Comparison of ENCODE assay signal across 1 cellular context in genomic region chr3:58009749-58010535, GRCh38.
TF ChIP-seq lines count a peak whose summit lies in the region.

No MANE protein-coding gene starts in this region.

TF ChIP-seq in HepG2, 621 proteins besides CTCF, POLR2A, EP300 and RAD21 (continued from another document and continues in another):
- TF ChIP-seq TFDP1 (CRISPR knock-in tag; IDR thresholded peaks at IDR 0.05; ENCODE audit: borderline replicate concordance) (0 out of 2 replicates have a peak, but pooled peaks have one; percentile 16), ZNF367 (CRISPR knock-in tag; IDR thresholded peaks at IDR 0.05; ENCODE audit: borderline replicate concordance) (no peak), SETDB1 (CRISPR knock-in tag; IDR thresholded peaks at IDR 0.05; ENCODE audit: borderline replicate concordance) (no peak), ZNF639 (CRISPR knock-in tag; conservative IDR thresholded peaks at IDR 0.05) (no peak), PHF5A (CRISPR knock-in tag; IDR thresholded peaks at IDR 0.05; ENCODE audit: low read depth, unreplicated experiment) (no peak), PAF1 (CRISPR knock-in tag; IDR thresholded peaks at IDR 0.05) (no peak), ATM (IDR thresholded peaks at IDR 0.05; ENCODE audit: borderline replicate concordance) (no peak), RBM22 (optimal IDR thresholded peaks at IDR 0.05; ENCODE audit: low read length) (no peak), ZNF687 (CRISPR knock-in tag; IDR thresholded peaks at IDR 0.05) (peak; percentile 46), ATF7-NPFF (CRISPR knock-in tag; IDR thresholded peaks at IDR 0.05; ENCODE audit: low read depth) (no peak), NFE2L1 (CRISPR knock-in tag; IDR thresholded peaks at IDR 0.05; ENCODE audit: borderline replicate concordance) (no peak), RORA (CRISPR knock-in tag; IDR thresholded peaks at IDR 0.05) (no peak), MYNN (CRISPR knock-in tag; IDR thresholded peaks at IDR 0.05; ENCODE audit: low read depth) (no peak), HIC2 (CRISPR knock-in tag; IDR thresholded peaks at IDR 0.05; ENCODE audit: low read depth) (no peak), CREB1 (IDR thresholded peaks at IDR 0.05) (no peak), CREB1 (CRISPR knock-in tag; IDR thresholded peaks at IDR 0.05) (no peak), MTA1 (CRISPR knock-in tag; IDR thresholded peaks at IDR 0.05; ENCODE audit: borderline replicate concordance) (no peak), ZNF431 (CRISPR knock-in tag; IDR thresholded peaks at IDR 0.05; ENCODE audit: borderline replicate concordance, low read depth) (no peak), GZF1 (CRISPR knock-in tag; IDR thresholded peaks at IDR 0.05) (no peak), ZNF18 (CRISPR knock-in tag; IDR thresholded peaks at IDR 0.05; ENCODE audit: insufficient replicate concordance) (no peak), CHCHD3 (CRISPR knock-in tag; IDR thresholded peaks at IDR 0.05) (no peak), RNF2 (conservative IDR thresholded peaks at IDR 0.05; ENCODE audit: low read depth) (no peak), FOXK2 (IDR thresholded peaks at IDR 0.05) (no peak), RAD51 (IDR thresholded peaks at IDR 0.05; ENCODE audit: borderline replicate concordance) (no peak), HOXA7 (CRISPR knock-in tag; IDR thresholded peaks at IDR 0.05) (no peak), PATZ1 (CRISPR knock-in tag; IDR thresholded peaks at IDR 0.05) (0 out of 2 replicates have a peak, but pooled peaks have one; percentile 12), ERF (CRISPR knock-in tag; IDR thresholded peaks at IDR 0.05) (no peak), PREB (CRISPR knock-in tag; IDR thresholded peaks at IDR 0.05) (no peak), POGK (CRISPR knock-in tag; conservative IDR thresholded peaks at IDR 0.05) (no peak), FOXC1 (CRISPR knock-in tag; IDR thresholded peaks at IDR 0.05; ENCODE audit: borderline replicate concordance) (no peak), KLF6 (CRISPR knock-in tag; IDR thresholded peaks at IDR 0.05) (no peak), ZNF468 (CRISPR knock-in tag; IDR thresholded peaks at IDR 0.05) (no peak), ZNF34 (CRISPR knock-in tag; IDR thresholded peaks at IDR 0.05; ENCODE audit: borderline replicate concordance) (no peak), MED8 (CRISPR knock-in tag; IDR thresholded peaks at IDR 0.05; ENCODE audit: insufficient replicate concordance) (no peak), MAZ (IDR thresholded peaks at IDR 0.05; ENCODE audit: borderline replicate concordance, low read depth, low read length) (no peak), MAZ (CRISPR knock-in tag; IDR thresholded peaks at IDR 0.05; ENCODE audit: low read depth) (no peak), MBD4 (IDR thresholded peaks at IDR 0.05; ENCODE audit: borderline replicate concordance, low read length) (no peak)
- TF ChIP-seq, protein P1, sequence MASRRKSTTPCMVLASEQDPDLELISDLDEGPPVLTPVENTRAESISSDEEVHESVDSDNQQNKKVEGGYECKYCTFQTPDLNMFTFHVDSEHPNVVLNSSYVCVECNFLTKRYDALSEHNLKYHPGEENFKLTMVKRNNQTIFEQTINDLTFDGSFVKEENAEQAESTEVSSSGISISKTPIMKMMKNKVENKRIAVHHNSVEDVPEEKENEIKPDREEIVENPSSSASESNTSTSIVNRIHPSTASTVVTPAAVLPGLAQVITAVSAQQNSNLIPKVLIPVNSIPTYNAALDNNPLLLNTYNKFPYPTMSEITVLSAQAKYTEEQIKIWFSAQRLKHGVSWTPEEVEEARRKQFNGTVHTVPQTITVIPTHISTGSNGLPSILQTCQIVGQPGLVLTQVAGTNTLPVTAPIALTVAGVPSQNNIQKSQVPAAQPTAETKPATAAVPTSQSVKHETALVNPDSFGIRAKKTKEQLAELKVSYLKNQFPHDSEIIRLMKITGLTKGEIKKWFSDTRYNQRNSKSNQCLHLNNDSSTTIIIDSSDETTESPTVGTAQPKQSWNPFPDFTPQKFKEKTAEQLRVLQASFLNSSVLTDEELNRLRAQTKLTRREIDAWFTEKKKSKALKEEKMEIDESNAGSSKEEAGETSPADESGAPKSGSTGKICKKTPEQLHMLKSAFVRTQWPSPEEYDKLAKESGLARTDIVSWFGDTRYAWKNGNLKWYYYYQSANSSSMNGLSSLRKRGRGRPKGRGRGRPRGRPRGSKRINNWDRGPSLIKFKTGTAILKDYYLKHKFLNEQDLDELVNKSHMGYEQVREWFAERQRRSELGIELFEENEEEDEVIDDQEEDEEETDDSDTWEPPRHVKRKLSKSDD (CRISPR knock-in tag; IDR thresholded peaks at IDR 0.05; ENCODE audit: low read depth): no peak
- TF ChIP-seq, protein P2, sequence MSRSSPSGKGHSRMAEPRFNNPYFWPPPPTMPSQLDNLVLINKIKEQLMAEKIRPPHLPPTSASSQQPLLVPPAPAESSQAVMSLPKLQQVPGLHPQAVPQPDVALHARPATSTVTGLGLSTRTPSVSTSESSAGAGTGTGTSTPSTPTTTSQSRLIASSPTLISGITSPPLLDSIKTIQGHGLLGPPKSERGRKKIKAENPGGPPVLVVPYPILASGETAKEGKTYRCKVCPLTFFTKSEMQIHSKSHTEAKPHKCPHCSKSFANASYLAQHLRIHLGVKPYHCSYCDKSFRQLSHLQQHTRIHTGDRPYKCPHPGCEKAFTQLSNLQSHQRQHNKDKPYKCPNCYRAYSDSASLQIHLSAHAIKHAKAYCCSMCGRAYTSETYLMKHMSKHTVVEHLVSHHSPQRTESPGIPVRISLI (CRISPR knock-in tag; IDR thresholded peaks at IDR 0.05; ENCODE audit: borderline replicate concordance): no peak
